Comparison of ENCODE assay signal across 10 cellular contexts in genomic region chr19:6768236-6768785, GRCh38. TPM values are rescaled to one million over a fixed set of nuclear protein-coding genes. Genes with fewer than 3 reads are reported as not detected.
A peak's percentile ranks its signal among the peaks of the same experiment; 100 is the strongest.
DNase-seq lines count a peak whose midpoint lies in the region; ATAC-seq, FAIRE-seq and TF ChIP-seq lines count a peak whose summit lies in the region.
"Had no signal": no experiment of that assay in that cellular context is flagged by ENCODE, and none has a peak within 500 bp of the region (broad histone marks: within the 10 kb centered on the region; RNA-seq: fewer than 3 reads in every experiment).

No MANE protein-coding gene starts in this region.

- peak overlapping the region; percentile 95 for H3K27ac ChIP-seq in keratinocyte (ENCODE audit: control insufficient read depth, insufficient read depth, low read length)
- peak overlapping the region; percentile 42 for H3K27ac ChIP-seq in upper lobe of right lung

- FAIRE-seq in keratinocyte (lab: Jason Lieb, UNC): no peak
- FAIRE-seq: endothelial cell of umbilical vein had no signal

- intact Hi-C loops in activated T-helper 2 cell treated with anti-CD3 and anti-CD28 coated beads, Interferon-gamma antibody, Interleukin-2, Interleukin-4, amounts not matched to agents 10 μg/mL and 5 μg/mL and 100 μg/mL, durations not matched to agents 14 hours and 24 hours and 36 hours (cut with micrococcal nuclease): loop anchor here (5.0 kb wide), 1 partner anchor 251 kb away; no protein-coding TSS in a partner anchor
- intact Hi-C loops in upper lobe of right lung (cut with DNase I) (no loop called here), cardiac septum (cut with DNase I) (no loop called here)

- no peak overlapping the region for H3K9ac ChIP-seq in keratinocyte (ENCODE audit: control insufficient read depth, extremely low read depth, insufficient read depth, low read length)

- H3K79me2 ChIP-seq in keratinocyte (ENCODE audit: control insufficient read depth, insufficient read depth, low read length): peaks cover 25% of the 10 kb centered on the region

- peaks cover 4% of the 10 kb centered on the region for H3K36me3 Mint-ChIP-seq in activated T-helper 2 cell treated with anti-CD3 and anti-CD28 coated beads, Interferon-gamma antibody, Interleukin-2, Interleukin-4, amounts not matched to agents 10 μg/mL and 5 μg/mL and 100 μg/mL, durations not matched to agents 14 hours and 24 hours and 36 hours (ENCODE audit: low read depth)

- peak overlapping the region; percentile 89 for H3K4me3 Mint-ChIP-seq in activated T-helper 2 cell treated with anti-CD3 and anti-CD28 coated beads, Interferon-gamma antibody, Interleukin-2, Interleukin-4, amounts not matched to agents 10 μg/mL and 5 μg/mL and 100 μg/mL, durations not matched to agents 14 hours and 24 hours and 36 hours (ENCODE audit: low read depth)

- H3K9me3 Mint-ChIP-seq in activated T-helper 2 cell treated with anti-CD3 and anti-CD28 coated beads, Interferon-gamma antibody, Interleukin-2, Interleukin-4, amounts not matched to agents 10 μg/mL and 5 μg/mL and 100 μg/mL, durations not matched to agents 14 hours and 24 hours and 36 hours: no peaks in the 10 kb centered on the region

- no peaks in the 10 kb centered on the region for H3K27me3 ChIP-seq in keratinocyte (ENCODE audit: control insufficient read depth, extremely low read depth, insufficient read depth, low read length)
- H3K27me3 ChIP-seq in upper lobe of right lung: no peaks in the 10 kb centered on the region

- peak; percentile 11 for DNase-seq in activated naive CD4-positive, alpha-beta T cell treated with Interleukin-2 at 50 U/mL for 16 hours
- no peak for DNase-seq in activated naive CD4-positive, alpha-beta T cell (lab: John Stamatoyannopoulos, UW)
- DNase-seq in activated T-helper 2 cell treated with anti-CD3 and anti-CD28 coated beads, Interferon-gamma antibody, Interleukin-2, Interleukin-4, amounts not matched to agents 10 μg/mL and 5 μg/mL and 100 μg/mL, durations not matched to agents 14 hours and 24 hours and 36 hours (ENCODE audit: low spot score): no peak
- DNase-seq in keratinocyte (ENCODE audit: low read depth, low spot score) (no peak), upper lobe of right lung (no peak), cardiac septum (ENCODE audit: low spot score) (no peak), mucosa of gallbladder (ENCODE audit: low spot score) (no peak)
- DNase-seq: RPMI8226 had no signal

- H3K4me1 ChIP-seq in keratinocyte (ENCODE audit: control insufficient read depth, extremely low read depth, insufficient read depth, low read length) (peaks cover 16% of the 10 kb centered on the region), upper lobe of right lung (peaks cover 17% of the 10 kb centered on the region)

- H4K20me1 ChIP-seq in keratinocyte (ENCODE audit: control insufficient read depth, extremely low read depth, insufficient read depth, low read length): no peaks in the 10 kb centered on the region

- H3K27me3 Mint-ChIP-seq in activated T-helper 2 cell treated with anti-CD3 and anti-CD28 coated beads, Interferon-gamma antibody, Interleukin-2, Interleukin-4, amounts not matched to agents 10 μg/mL and 5 μg/mL and 100 μg/mL, durations not matched to agents 14 hours and 24 hours and 36 hours (ENCODE audit: low read depth): no peaks in the 10 kb centered on the region

- H3K4me1 Mint-ChIP-seq in activated T-helper 2 cell treated with anti-CD3 and anti-CD28 coated beads, Interferon-gamma antibody, Interleukin-2, Interleukin-4, amounts not matched to agents 10 μg/mL and 5 μg/mL and 100 μg/mL, durations not matched to agents 14 hours and 24 hours and 36 hours (ENCODE audit: low read depth): peaks cover 34% of the 10 kb centered on the region

- ATAC-seq in upper lobe of right lung (no peak), HG03108 (IDR thresholded peaks at IDR 0.05; ENCODE audit: unreplicated experiment) (no peak)

- H3K9me1 ChIP-seq in keratinocyte (ENCODE audit: control insufficient read depth, extremely low read depth, insufficient read depth, low read length): no peaks in the 10 kb centered on the region

- H3K4me3 ChIP-seq in keratinocyte (ENCODE audit: control insufficient read depth in 2 of 3, extremely low read depth in 1 of 3, insufficient read depth in 2 of 3, low read depth in 1 of 3, low read length in 3 of 3) (peak overlapping the region in 1 of 3 experiments; percentile 74), upper lobe of right lung (peak overlapping the region; percentile 54)

- H2AFZ ChIP-seq in keratinocyte (ENCODE audit: control insufficient read depth, low read length): no peak overlapping the region

- H3K36me3 ChIP-seq in keratinocyte (ENCODE audit: control insufficient read depth in 2 of 2, extremely low read depth in 1 of 2, insufficient read depth in 2 of 2, low read length in 2 of 2) (peaks cover 6 to 16% of the 10 kb centered on the region in 2 experiments), upper lobe of right lung (no peaks in the 10 kb centered on the region)

- dilution Hi-C loops in keratinocyte (cut with MboI; ENCODE audit: extremely low pct_ligation_motif_present, low sequenced_read_pairs): no loop called here

- peak overlapping the region; percentile 91 for H3K27ac Mint-ChIP-seq in activated T-helper 2 cell treated with anti-CD3 and anti-CD28 coated beads, Interferon-gamma antibody, Interleukin-2, Interleukin-4, amounts not matched to agents 10 μg/mL and 5 μg/mL and 100 μg/mL, durations not matched to agents 14 hours and 24 hours and 36 hours

- TF ChIP-seq CTCF in keratinocyte (optimal IDR thresholded peaks at IDR 0.05 in 1 of 3, IDR thresholded peaks at IDR 0.05 in 1 of 3, conservative IDR thresholded peaks at IDR 0.05 in 1 of 3; ENCODE audit: extremely low read depth in 1 of 3, insufficient read depth in 2 of 3, low read length in 3 of 3): no peak
- no peak for TF ChIP-seq CTCF in upper lobe of right lung (IDR thresholded peaks at IDR 0.05)

- H3K9me3 ChIP-seq in keratinocyte (ENCODE audit: control insufficient read depth, low read depth, low read length): no peaks in the 10 kb centered on the region
- H3K9me3 ChIP-seq in upper lobe of right lung: no peaks in the 10 kb centered on the region

- peak overlapping the region; percentile 94 for H3K4me2 ChIP-seq in keratinocyte (ENCODE audit: control insufficient read depth, extremely low read depth, insufficient read depth, low read depth, low read length)

RNA-seq across cellular contexts. Expression of gene SH2D3A, which starts 1.1 kb away (rescaled TPM):
- total RNA-seq in activated T-helper 2 cell treated with anti-CD3 and anti-CD28 coated beads, Interferon-gamma antibody, Interleukin-2, Interleukin-4, amounts not matched to agents 10 μg/mL and 5 μg/mL and 100 μg/mL, durations not matched to agents 14 hours and 24 hours and 36 hours: 7.7 and 8.7 TPM in 2 replicates
- 24.9 to 28.9 TPM (median 28.2 TPM) in 3 replicates for polyA plus RNA-seq in keratinocyte
- polyA plus RNA-seq in keratinocyte (2011; ENCODE audit: low read depth): 5.8 TPM
- 16.7 and 24.9 TPM in 2 replicates for polyA plus RNA-seq in keratinocyte (2011; cell fraction: cytosol; rRNA removed)
- polyA plus RNA-seq in keratinocyte (2011; cell fraction: nucleus; rRNA removed): 42.9 and 53.1 TPM in 2 replicates
- 25.3 and 44.5 TPM in 2 replicates for polyA plus RNA-seq in keratinocyte (2012; ENCODE audit: low replicate concordance)
- 21.6 to 72.1 TPM (median 22.1 TPM) in 3 replicates for polyA minus RNA-seq in keratinocyte
- polyA minus RNA-seq in keratinocyte (2011; cell fraction: cytosol; rRNA and poly(A)+ RNA removed): 30.5 TPM
- polyA minus RNA-seq in keratinocyte (2011; cell fraction: nucleus; rRNA and poly(A)+ RNA removed): 22.8 and 24.2 TPM in 2 replicates
- total RNA-seq in upper lobe of right lung (26.0 TPM), cardiac septum (0.40 TPM), mucosa of gallbladder (28.2 TPM)

RNA-seq across cellular contexts. Expression of gene VAV1, which starts 4.2 kb away (rescaled TPM):
- 68.9 and 69.7 TPM in 2 replicates for total RNA-seq in activated T-helper 2 cell treated with anti-CD3 and anti-CD28 coated beads, Interferon-gamma antibody, Interleukin-2, Interleukin-4, amounts not matched to agents 10 μg/mL and 5 μg/mL and 100 μg/mL, durations not matched to agents 14 hours and 24 hours and 36 hours
- 0.42 to 0.61 TPM (median 0.50 TPM) in 3 replicates for polyA plus RNA-seq in keratinocyte
- 0.76 TPM for polyA plus RNA-seq in keratinocyte (2011; ENCODE audit: low read depth)
- 0.36 and 0.43 TPM in 2 replicates for polyA plus RNA-seq in keratinocyte (2011; cell fraction: cytosol; rRNA removed)
- polyA plus RNA-seq in keratinocyte (2011; cell fraction: nucleus; rRNA removed): 0.41 and 0.50 TPM in 2 replicates
- 0.51 and 0.84 TPM in 2 replicates for polyA plus RNA-seq in keratinocyte (2012; ENCODE audit: low replicate concordance)
- 0.30 to 1.5 TPM in 2 of 3 replicates, not detected in the other for polyA minus RNA-seq in keratinocyte
- not detected for polyA minus RNA-seq in keratinocyte (2011; cell fraction: cytosol; rRNA and poly(A)+ RNA removed)
- polyA minus RNA-seq in keratinocyte (2011; cell fraction: nucleus; rRNA and poly(A)+ RNA removed): 0.84 and 1.3 TPM in 2 replicates
- total RNA-seq in upper lobe of right lung: 31.6 TPM
- total RNA-seq in cardiac septum: 1.5 TPM
- 12.7 TPM for total RNA-seq in mucosa of gallbladder
- total RNA-seq: endothelial cell of umbilical vein had no signal
- polyA plus RNA-seq: endothelial cell of umbilical vein had no signal

RNA-seq across cellular contexts. Expression of gene TRIP10, which starts 28.8 kb away (rescaled TPM):
- 55.2 and 64.7 TPM in 2 replicates for total RNA-seq in activated T-helper 2 cell treated with anti-CD3 and anti-CD28 coated beads, Interferon-gamma antibody, Interleukin-2, Interleukin-4, amounts not matched to agents 10 μg/mL and 5 μg/mL and 100 μg/mL, durations not matched to agents 14 hours and 24 hours and 36 hours
- 34.8 to 43.8 TPM (median 36.2 TPM) in 3 replicates for polyA plus RNA-seq in keratinocyte
- polyA plus RNA-seq in keratinocyte (2011; ENCODE audit: low read depth): 345 TPM
- polyA plus RNA-seq in keratinocyte (2011; cell fraction: cytosol; rRNA removed): 25.0 and 39.1 TPM in 2 replicates
- polyA plus RNA-seq in keratinocyte (2011; cell fraction: nucleus; rRNA removed): 69.1 and 80.5 TPM in 2 replicates
- 54.1 and 65.1 TPM in 2 replicates for polyA plus RNA-seq in keratinocyte (2012; ENCODE audit: low replicate concordance)
- 18.9 to 22.5 TPM (median 19.9 TPM) in 3 replicates for polyA minus RNA-seq in keratinocyte
- 22.1 TPM for polyA minus RNA-seq in keratinocyte (2011; cell fraction: cytosol; rRNA and poly(A)+ RNA removed)
- polyA minus RNA-seq in keratinocyte (2011; cell fraction: nucleus; rRNA and poly(A)+ RNA removed): 13.6 and 20.2 TPM in 2 replicates
- total RNA-seq in upper lobe of right lung: 88.1 TPM
- total RNA-seq in cardiac septum: 86.1 TPM
- 68.9 TPM for total RNA-seq in mucosa of gallbladder

RNA-seq across cellular contexts. Expression of gene GPR108, which starts 30.9 kb away (rescaled TPM):
- total RNA-seq in activated T-helper 2 cell treated with anti-CD3 and anti-CD28 coated beads, Interferon-gamma antibody, Interleukin-2, Interleukin-4, amounts not matched to agents 10 μg/mL and 5 μg/mL and 100 μg/mL, durations not matched to agents 14 hours and 24 hours and 36 hours: 90.4 and 95.4 TPM in 2 replicates
- 57.7 to 89.8 TPM (median 62.9 TPM) in 3 replicates for polyA plus RNA-seq in keratinocyte
- 64.3 TPM for polyA plus RNA-seq in keratinocyte (2011; ENCODE audit: low read depth)
- 60.4 and 78.6 TPM in 2 replicates for polyA plus RNA-seq in keratinocyte (2011; cell fraction: cytosol; rRNA removed)
- 146 and 171 TPM in 2 replicates for polyA plus RNA-seq in keratinocyte (2011; cell fraction: nucleus; rRNA removed)
- 54.0 and 68.0 TPM in 2 replicates for polyA plus RNA-seq in keratinocyte (2012; ENCODE audit: low replicate concordance)
- 66.7 to 196 TPM (median 116 TPM) in 3 replicates for polyA minus RNA-seq in keratinocyte
- 98.4 TPM for polyA minus RNA-seq in keratinocyte (2011; cell fraction: cytosol; rRNA and poly(A)+ RNA removed)
- polyA minus RNA-seq in keratinocyte (2011; cell fraction: nucleus; rRNA and poly(A)+ RNA removed): 70.3 and 72.8 TPM in 2 replicates
- 81.2 TPM for total RNA-seq in upper lobe of right lung
- total RNA-seq in cardiac septum: 22.5 TPM
- 137 TPM for total RNA-seq in mucosa of gallbladder

RNA-seq across cellular contexts. Expression of gene C3, which starts 47.9 kb away (rescaled TPM):
- total RNA-seq in activated T-helper 2 cell treated with anti-CD3 and anti-CD28 coated beads, Interferon-gamma antibody, Interleukin-2, Interleukin-4, amounts not matched to agents 10 μg/mL and 5 μg/mL and 100 μg/mL, durations not matched to agents 14 hours and 24 hours and 36 hours: 4.4 and 6.3 TPM in 2 replicates
- polyA plus RNA-seq in keratinocyte: 10.7 to 85.7 TPM (median 14.8 TPM) in 3 replicates
- 3.3 TPM for polyA plus RNA-seq in keratinocyte (2011; ENCODE audit: low read depth)
- polyA plus RNA-seq in keratinocyte (2011; cell fraction: cytosol; rRNA removed): 17.7 and 21.0 TPM in 2 replicates
- 111 and 120 TPM in 2 replicates for polyA plus RNA-seq in keratinocyte (2011; cell fraction: nucleus; rRNA removed)
- polyA plus RNA-seq in keratinocyte (2012; ENCODE audit: low replicate concordance): 3.5 and 17.2 TPM in 2 replicates
- polyA minus RNA-seq in keratinocyte: 14.0 to 151 TPM (median 61.4 TPM) in 3 replicates
- 83.1 TPM for polyA minus RNA-seq in keratinocyte (2011; cell fraction: cytosol; rRNA and poly(A)+ RNA removed)
- polyA minus RNA-seq in keratinocyte (2011; cell fraction: nucleus; rRNA and poly(A)+ RNA removed): 68.7 and 86.2 TPM in 2 replicates
- total RNA-seq in upper lobe of right lung: 1,129 TPM
- 50.6 TPM for total RNA-seq in cardiac septum
- 486 TPM for total RNA-seq in mucosa of gallbladder
- total RNA-seq: endothelial cell of umbilical vein had no signal
